16 cellular contexts compared by ENCODE assay signal in genomic region chr17:65403616-65404015, GRCh38.
"Had no signal": no experiment of that assay in that cellular context is flagged by ENCODE, and none has a peak within 500 bp of the region (broad histone marks: within the 10 kb centered on the region; RNA-seq: fewer than 3 reads in every experiment).

No MANE protein-coding gene starts in this region.

- H3K27ac ChIP-seq: epithelial cell of prostate, esophagus muscularis mucosa, left ventricle myocardium inferior, lower lobe of right lung, pancreas, spleen, tibial artery had no signal

- H3K36me3 ChIP-seq: esophagus muscularis mucosa, gastrocnemius medialis, left ventricle myocardium inferior, lower lobe of right lung, pancreas, spleen, tibial artery had no signal

- ATAC-seq: gastrocnemius medialis; pancreas; right cardiac atrium; stimulated activated memory B cell treated with anti-CD40 and anti-IgM and Interleukin-4, amounts not matched to agents 10 μg/mL and 1 μg/mL and 100 μg/mL, for 72 hours had no signal

- H3K4me1 ChIP-seq: esophagus muscularis mucosa, left ventricle myocardium inferior, lower lobe of right lung, pancreas, spleen, tibial artery had no signal

- H3K9me3 ChIP-seq: esophagus muscularis mucosa, gastrocnemius medialis, left ventricle myocardium inferior, lower lobe of right lung, pancreas, spleen, tibial artery had no signal

- DNase-seq: effector memory CD4-positive, alpha-beta T cell; gastrocnemius medialis; left ventricle myocardium inferior; lower lobe of right lung; naive B cell; nucleus accumbens; right cardiac atrium; spleen; stimulated activated CD4-positive, alpha-beta T cell treated with anti-CD3 and anti-CD28 coated beads, Interleukin-15, amount 100 ng/mL, for 24 hours; stimulated activated CD4-positive, alpha-beta T cell treated with anti-CD3 and anti-CD28 coated beads, Interleukin-1b, Interleukin-23, amount 100 ng/mL, for 48 hours; stimulated activated CD4-positive, alpha-beta T cell treated with anti-CD3 and anti-CD28 coated beads, Interleukin-4, amount 100 ng/mL, for 24 hours; tibial artery had no signal

- H3K4me3 ChIP-seq: esophagus muscularis mucosa, gastrocnemius medialis, left ventricle myocardium inferior, lower lobe of right lung, pancreas, spleen, tibial artery had no signal

- H3K27me3 ChIP-seq: gastrocnemius medialis, pancreas had no signal
